ENCODE assay signal across 18 cellular contexts in genomic region chr2:141021109-141021508, GRCh38.
DNase-seq lines count a peak whose midpoint lies in the region; ATAC-seq, FAIRE-seq and TF ChIP-seq lines count a peak whose summit lies in the region.
"Had no signal": no experiment of that assay in that cellular context is flagged by ENCODE, and none has a peak within 500 bp of the region (broad histone marks: within the 10 kb centered on the region; RNA-seq: fewer than 3 reads in every experiment).

No MANE protein-coding gene starts in this region.

- H3K4me3 ChIP-seq in bronchial epithelial cell (ENCODE audit: low read depth, low read length) = no peak overlapping the region
- H3K4me3 ChIP-seq: BLaER1, ovary, upper lobe of right lung had no signal

- no peak overlapping the region for H3K4me3 Mint-ChIP-seq in stimulated activated effector memory CD8-positive, alpha-beta T cell treated with anti-CD3 and anti-CD28 coated beads, Interleukin-12 subunit alpha, Interleukin-12 subunit beta, amount 100 ng/mL, for 72 hours

- peak; percentile 11 for DNase-seq in AG08396 (ENCODE audit: low spot score)
- peak; percentile 94 for DNase-seq in LHCN-M2 (ENCODE audit: low read depth)
- peak; percentile 95 for DNase-seq in bronchial epithelial cell (ENCODE audit: low read depth)
- peak; percentile 87 for DNase-seq in kidney tubule cell (ENCODE audit: low spot score)
- DNase-seq in MV-4-11 (lab: John Stamatoyannopoulos, UW) = no peak
- no peak for DNase-seq in stimulated activated effector memory CD8-positive, alpha-beta T cell treated with anti-CD3 and anti-CD28 coated beads, Interleukin-12 subunit alpha, Interleukin-12 subunit beta, amount 100 ng/mL, for 72 hours (ENCODE audit: low spot score in 2 of 2)
- DNase-seq: activated CD4-positive, alpha-beta T cell treated with anti-CD3 and anti-CD28 coated beads, Interleukin-2, amount 50 U/mL, for 48 hours; activated gamma-delta T cell; GDM1; hippocampal formation; MM.1S; NCI-H2171 treated with DMSO at 0.1 percent for 48 hours; ovary; upper lobe of right lung had no signal

- no peaks in the 10 kb centered on the region for H3K36me3 Mint-ChIP-seq in stimulated activated effector memory CD8-positive, alpha-beta T cell treated with anti-CD3 and anti-CD28 coated beads, Interleukin-12 subunit alpha, Interleukin-12 subunit beta, amount 100 ng/mL, for 72 hours

- ATAC-seq in GM19035 (IDR thresholded peaks at IDR 0.05; ENCODE audit: unreplicated experiment) (no peak), HG03045 (IDR thresholded peaks at IDR 0.05; ENCODE audit: unreplicated experiment) (no peak)
- ATAC-seq in stimulated activated effector memory CD8-positive, alpha-beta T cell treated with anti-CD3 and anti-CD28 coated beads, Interleukin-12 subunit alpha, Interleukin-12 subunit beta, amount 100 ng/mL, for 72 hours = no peak
- ATAC-seq: upper lobe of right lung had no signal

- no peaks in the 10 kb centered on the region for H3K27me3 ChIP-seq in bronchial epithelial cell (ENCODE audit: control insufficient read depth, insufficient read depth, low read length)
- H3K27me3 ChIP-seq: BLaER1, ovary, upper lobe of right lung had no signal

- no peaks in the 10 kb centered on the region for H3K4me1 Mint-ChIP-seq in stimulated activated effector memory CD8-positive, alpha-beta T cell treated with anti-CD3 and anti-CD28 coated beads, Interleukin-12 subunit alpha, Interleukin-12 subunit beta, amount 100 ng/mL, for 72 hours

- H3K36me3 ChIP-seq in bronchial epithelial cell (ENCODE audit: control insufficient read depth, insufficient read depth, low read length) = no peaks in the 10 kb centered on the region
- H3K36me3 ChIP-seq: BLaER1, ovary, upper lobe of right lung had no signal

- no peaks in the 10 kb centered on the region for H3K9me3 Mint-ChIP-seq in stimulated activated effector memory CD8-positive, alpha-beta T cell treated with anti-CD3 and anti-CD28 coated beads, Interleukin-12 subunit alpha, Interleukin-12 subunit beta, amount 100 ng/mL, for 72 hours

- no peak overlapping the region for H3K27ac Mint-ChIP-seq in stimulated activated effector memory CD8-positive, alpha-beta T cell treated with anti-CD3 and anti-CD28 coated beads, Interleukin-12 subunit alpha, Interleukin-12 subunit beta, amount 100 ng/mL, for 72 hours

- no peak for TF ChIP-seq CTCF in bronchial epithelial cell (IDR thresholded peaks at IDR 0.05; ENCODE audit: insufficient read depth, low read length, severe bottlenecking)

- FAIRE-seq in bronchial epithelial cell (lab: Jason Lieb, UNC) = no peak
- FAIRE-seq: colon had no signal

Comparison
In these comparisons a context has a peak if more than half of its experiments do, and no peak if none do; other contexts are left out.
1. DNase-seq: peak in AG08396 (single experiment), LHCN-M2 (single experiment), bronchial epithelial cell (single experiment) and kidney tubule cell (single experiment); none in MV-4-11 (single experiment) and stimulated activated effector memory CD8-positive, alpha-beta T cell treated with anti-CD3 and anti-CD28 coated beads, Interleukin-12 subunit alpha, Interleukin-12 subunit beta, amount 100 ng/mL, for 72 hours (0 of 2).